In the genomic region with DNA sequence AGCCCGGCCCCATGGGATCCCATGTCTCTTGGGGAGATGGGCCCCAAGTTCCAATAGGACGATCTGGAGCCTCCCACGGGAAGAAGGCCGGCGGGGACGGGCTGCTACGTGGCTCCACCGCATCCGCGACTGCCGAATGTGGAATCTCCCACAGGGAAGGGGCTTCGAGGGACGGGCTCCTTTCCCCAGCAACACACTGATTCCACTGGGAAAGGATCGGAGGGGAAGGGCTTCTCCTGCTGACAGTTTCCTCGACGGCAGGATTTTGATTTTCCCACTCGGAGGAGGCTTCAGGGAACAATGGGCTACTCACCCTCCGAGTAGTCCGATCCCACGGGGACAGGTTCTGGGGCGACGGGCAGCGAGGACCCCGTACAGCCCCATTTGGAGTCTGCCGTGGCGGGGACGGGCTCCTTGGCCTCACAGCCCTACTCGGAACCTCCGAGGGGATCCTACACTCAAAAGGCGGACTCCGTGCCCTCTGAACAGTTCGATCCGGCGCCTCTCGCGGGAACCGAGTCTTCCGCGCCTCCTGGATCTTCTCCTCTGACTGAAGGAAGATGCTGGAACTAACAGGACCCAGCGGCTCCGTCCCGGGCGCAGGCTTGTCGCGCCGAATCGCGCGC, we compare ENCODE assay signal across 7 cellular contexts. TPM values are rescaled to one million over a fixed set of nuclear protein-coding genes. Genes with fewer than 3 reads are reported as not detected.
A peak's percentile ranks its signal among the peaks of the same experiment; 100 is the strongest.
DNase-seq lines count a peak whose midpoint lies in the region; ATAC-seq and TF ChIP-seq lines count a peak whose summit lies in the region.
"Had no signal": no experiment of that assay in that cellular context is flagged by ENCODE, and none has a peak within 500 bp of the region (broad histone marks: within the 10 kb centered on the region; RNA-seq: fewer than 3 reads in every experiment).

No MANE protein-coding gene starts in this region.

- 6 to 15% methylated on average over 39 to 43 of the region's 49 CpGs for WGBS in thyroid gland, 2 donors

- H3K27ac ChIP-seq in thyroid gland, result no peak overlapping the region

- no peaks in the 10 kb centered on the region for H3K27me3 ChIP-seq in thyroid gland

- ATAC-seq in GM18870 (IDR thresholded peaks at IDR 0.05; ENCODE audit: unreplicated experiment) (no peak), sciatic nerve (no peak)

- intact Hi-C loops in thyroid gland (cut with DNase I), result no loop called here
- intact Hi-C loops in sciatic nerve (cut with DNase I), result no loop called here

- peak overlapping the region; percentile 60 for H3K4me3 ChIP-seq in fibroblast of villous mesenchyme (ENCODE audit: low read depth, low read length)
- peak overlapping the region in 2 of 3 donors; percentile 21 to 36 for H3K4me3 ChIP-seq in thyroid gland (replicated peaks in 1 of 3)

- TF ChIP-seq CTCF in fibroblast of villous mesenchyme (IDR thresholded peaks at IDR 0.05; ENCODE audit: insufficient read depth, low read depth, low read length), result no peak
- no peak for TF ChIP-seq CTCF in thyroid gland (IDR thresholded peaks at IDR 0.05)

- peak overlapping the region; percentile 87 for H3K4me3 Mint-ChIP-seq in activated naive CD4-positive, alpha-beta T cell treated with anti-CD3 and anti-CD28 coated beads, Interleukin-2, amount 10 ng/mL, durations not matched to agents 7 days and 5 days

- peaks cover 15 to 39% of the 10 kb centered on the region in 2 donors for H3K4me1 ChIP-seq in thyroid gland

- H3K9me3 ChIP-seq in thyroid gland, result no peaks in the 10 kb centered on the region

- H3K4me1 Mint-ChIP-seq in activated naive CD4-positive, alpha-beta T cell treated with anti-CD3 and anti-CD28 coated beads, Interleukin-2, amount 10 ng/mL, durations not matched to agents 7 days and 5 days, result peaks cover 66% of the 10 kb centered on the region

- CTCF ChIA-PET in activated naive CD4-positive, alpha-beta T cell treated with anti-CD3 and anti-CD28 coated beads, Interleukin-2, amount 10 ng/mL, durations not matched to agents 7 days and 5 days (lab: Charles Lee), result interaction anchor here (0.9 to 3.4 kb wide), 5 partner anchors 9 to 120 kb away, joined by 3 to 13 read pairs (median 4); a partner anchor contains a TSS

- no peaks in the 10 kb centered on the region for H3K9me3 Mint-ChIP-seq in activated naive CD4-positive, alpha-beta T cell treated with anti-CD3 and anti-CD28 coated beads, Interleukin-2, amount 10 ng/mL, durations not matched to agents 7 days and 5 days

- peaks cover 30% of the 10 kb centered on the region for H3K27me3 Mint-ChIP-seq in activated naive CD4-positive, alpha-beta T cell treated with anti-CD3 and anti-CD28 coated beads, Interleukin-2, amount 10 ng/mL, durations not matched to agents 7 days and 5 days

- DNase-seq in activated naive CD4-positive, alpha-beta T cell treated with anti-CD3 and anti-CD28 coated beads, Interleukin-2, amount 10 ng/mL, durations not matched to agents 7 days and 5 days, result no peak
- no peak for DNase-seq in activated naive CD4-positive, alpha-beta T cell (lab: John Stamatoyannopoulos, UW)
- DNase-seq in fibroblast of villous mesenchyme (ENCODE audit: low read depth) (no peak), thyroid gland (no peak), sciatic nerve (ENCODE audit: low spot score) (no peak)
- DNase-seq: NCI-H446 had no signal

- no peak for TF ChIP-seq POLR2A in thyroid gland (IDR thresholded peaks at IDR 0.05)

- no peaks in the 10 kb centered on the region for H3K36me3 ChIP-seq in thyroid gland

- H3K27ac Mint-ChIP-seq in activated naive CD4-positive, alpha-beta T cell treated with anti-CD3 and anti-CD28 coated beads, Interleukin-2, amount 10 ng/mL, durations not matched to agents 7 days and 5 days, result peak overlapping the region; percentile 87

- H3K36me3 Mint-ChIP-seq in activated naive CD4-positive, alpha-beta T cell treated with anti-CD3 and anti-CD28 coated beads, Interleukin-2, amount 10 ng/mL, durations not matched to agents 7 days and 5 days, result peaks cover 1% of the 10 kb centered on the region

RNA-seq across cellular contexts. Expression of a gene that starts 1.3 kb away (rescaled TPM):
- 3.9 and 4.3 TPM in 2 replicates for total RNA-seq in fibroblast of villous mesenchyme
- 1 to 10 TPM; 1.6 to 4.2 (median 1.9) TPM for total RNA-seq in thyroid gland
- total RNA-seq in sciatic nerve, result 1.6 TPM

RNA-seq across cellular contexts. Expression of a gene that starts 3.9 kb away (rescaled TPM):
- total RNA-seq in fibroblast of villous mesenchyme (under 0.01 and 0.43 TPM in 2 replicates), thyroid gland (1 to 10 TPM in 2 of 4 donors, not detected in 2; 1.1 to 6.0 TPM), sciatic nerve (0.71 TPM)

RNA-seq across cellular contexts. Expression of a gene that starts 10.3 kb away (rescaled TPM):
- 3.9 and 5.2 TPM in 2 replicates for total RNA-seq in fibroblast of villous mesenchyme
- total RNA-seq in thyroid gland, result 10 to 100 TPM in 1 of 4 donors, 1 to 10 TPM in 3; 6.5 to 14.2 (median 7.3) TPM
- 4.0 TPM for total RNA-seq in sciatic nerve

RNA-seq across cellular contexts. Expression of a gene that starts 10.5 kb away (rescaled TPM):
- not detected in 2 replicates for total RNA-seq in fibroblast of villous mesenchyme
- total RNA-seq in thyroid gland, result not detected
- not detected for total RNA-seq in sciatic nerve

RNA-seq across cellular contexts. Expression of a gene that starts 45.7 kb away (rescaled TPM):
- total RNA-seq in fibroblast of villous mesenchyme, result 8.1 and 16.4 TPM in 2 replicates
- 10 to 100 TPM in 3 of 4 donors, 1 to 10 TPM in 1; 7.9 to 21.0 (median 12.7) TPM for total RNA-seq in thyroid gland
- 29.6 TPM for total RNA-seq in sciatic nerve
